ENCODE assay signal across 23 cellular contexts in genomic region chr15:26158176-26158575, GRCh38.
"Had no signal": no experiment of that assay in that cellular context is flagged by ENCODE, and none has a peak within 500 bp of the region (broad histone marks: within the 10 kb centered on the region; RNA-seq: fewer than 3 reads in every experiment).

No MANE protein-coding gene starts in this region.

- DNase-seq: activated B cell treated with CpG ODN at 0.5 μM for 24 hours; activated CD4-positive, alpha-beta T cell treated with anti-CD3 and anti-CD28 coated beads for 48 hours; activated CD4-positive, alpha-beta T cell treated with anti-CD3 and anti-CD28 coated beads, Interleukin-2, amount 50 U/mL, for 1 hour; activated CD4-positive, alpha-beta T cell treated with anti-CD3 and anti-CD28 coated beads, Interleukin-2, amount 50 U/mL, for 48 hours; activated CD8-positive, alpha-beta memory T cell treated with anti-CD3 and anti-CD28 coated beads for 24 hours; activated CD8-positive, alpha-beta T cell treated with anti-CD3 and anti-CD28 coated beads for 36 hours; activated effector memory CD4-positive, alpha-beta T cell treated with Interleukin-2 at 50 U/mL for 16 hours; activated gamma-delta T cell treated with Interleukin-2 at 50 U/mL for 16 hours; activated naive CD4-positive, alpha-beta T cell treated with anti-CD3 and anti-CD28 coated beads, Interleukin-2, amount 50 U/mL, for 16 hours; activated naive CD4-positive, alpha-beta T cell treated with Interleukin-2 at 50 U/mL for 16 hours; activated T-cell treated with anti-CD3 and anti-CD28 coated beads, Interleukin-2, amount 50 U/mL, for 4 hours; amniotic stem cell; anterior cingulate cortex; cortex of kidney; dermis blood vessel endothelial cell; effector CD4-positive, alpha-beta T cell; effector memory CD8-positive, alpha-beta T cell; erythroblast; esophagus squamous epithelium; foreskin melanocyte; T-helper 2 cell had no signal

- H3K36me3 ChIP-seq: esophagus squamous epithelium had no signal

- ATAC-seq: activated CD4-positive, CD25-positive, alpha-beta regulatory T cell treated with anti-CD3 and anti-CD28 coated beads, Interleukin-2, amount 50 U/mL, for 24 hours; activated CD8-positive, alpha-beta T cell treated with anti-CD3 and anti-CD28 coated beads for 36 hours; activated T-cell treated with anti-CD3 and anti-CD28 coated beads, Interleukin-2, amount 50 U/mL, for 4 hours; activated T-helper 17 cell treated with anti-CD3 and anti-CD28 coated beads, Interleukin-2, amount 50 U/mL, for 72 hours; effector memory CD8-positive, alpha-beta T cell had no signal

- H3K27me3 ChIP-seq: esophagus squamous epithelium had no signal

- H3K4me3 ChIP-seq: esophagus squamous epithelium had no signal
